ENCODE assay signal across 1 cellular context in the genomic region with DNA sequence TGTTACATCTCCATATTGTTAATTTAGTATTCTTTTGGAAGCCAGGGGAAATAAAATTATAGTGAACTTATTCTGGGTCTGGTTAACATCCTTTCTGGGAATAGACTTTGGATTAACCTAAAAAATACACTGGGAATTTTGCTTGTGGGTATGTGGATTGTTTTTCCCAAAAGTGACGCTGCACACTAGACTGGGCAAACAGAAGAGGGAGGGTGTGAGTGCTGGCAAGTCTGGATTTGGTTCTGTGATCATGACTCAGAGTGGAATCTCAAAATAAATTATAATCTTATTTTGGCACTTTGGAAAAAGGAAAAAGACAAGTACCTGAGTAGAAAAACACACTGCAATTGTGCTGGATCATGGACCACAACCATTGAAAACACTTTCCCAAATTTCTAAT.
TF ChIP-seq lines count a peak whose summit lies in the region.

No MANE protein-coding gene starts in this region.

TF ChIP-seq in A549, 52 proteins besides CTCF, POLR2A, EP300 and RAD21 (continued from another document):
- TF ChIP-seq, protein P1, sequence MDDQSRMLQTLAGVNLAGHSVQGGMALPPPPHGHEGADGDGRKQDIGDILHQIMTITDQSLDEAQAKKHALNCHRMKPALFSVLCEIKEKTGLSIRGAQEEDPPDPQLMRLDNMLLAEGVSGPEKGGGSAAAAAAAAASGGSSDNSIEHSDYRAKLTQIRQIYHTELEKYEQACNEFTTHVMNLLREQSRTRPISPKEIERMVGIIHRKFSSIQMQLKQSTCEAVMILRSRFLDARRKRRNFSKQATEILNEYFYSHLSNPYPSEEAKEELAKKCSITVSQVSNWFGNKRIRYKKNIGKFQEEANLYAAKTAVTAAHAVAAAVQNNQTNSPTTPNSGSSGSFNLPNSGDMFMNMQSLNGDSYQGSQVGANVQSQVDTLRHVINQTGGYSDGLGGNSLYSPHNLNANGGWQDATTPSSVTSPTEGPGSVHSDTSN (IDR thresholded peaks at IDR 0.05), result no peak
- TF ChIP-seq POLR2AphosphoS2 (conservative IDR thresholded peaks at IDR 0.05; ENCODE audit: low read length) (no peak), ATOH8 (CRISPR knock-in tag; IDR thresholded peaks at IDR 0.05; ENCODE audit: low read depth) (no peak), ESRRA (IDR thresholded peaks at IDR 0.05; ENCODE audit: borderline replicate concordance, low read length) (no peak), MAZ (IDR thresholded peaks at IDR 0.05; ENCODE audit: borderline replicate concordance, low read depth, low read length) (no peak), ZC3H11A (IDR thresholded peaks at IDR 0.05) (no peak), E2F6 (IDR thresholded peaks at IDR 0.05; ENCODE audit: borderline replicate concordance, low read depth) (no peak)
